Comparison of ENCODE assay signal across 16 cellular contexts in genomic region chr19:34808566-34808965, GRCh38. TPM values are rescaled to one million over a fixed set of nuclear protein-coding genes. Genes with fewer than 3 reads are reported as not detected.
DNase-seq lines count a peak whose midpoint lies in the region; ATAC-seq and TF ChIP-seq lines count a peak whose summit lies in the region.
"Had no signal": no experiment of that assay in that cellular context is flagged by ENCODE, and none has a peak within 500 bp of the region (broad histone marks: within the 10 kb centered on the region; RNA-seq: fewer than 3 reads in every experiment).

No MANE protein-coding gene starts in this region.

- H3K27ac ChIP-seq in suprapubic skin: no peak overlapping the region
- H3K27ac ChIP-seq in right cardiac atrium (ENCODE audit: low read length): no peak overlapping the region
- H3K27ac ChIP-seq: prostate gland, SK-N-MC, vagina had no signal

- H3K9me3 ChIP-seq in suprapubic skin (peaks cover 7% of the 10 kb centered on the region), right cardiac atrium (ENCODE audit: control insufficient read depth, low read length) (peaks cover 2% of the 10 kb centered on the region)
- H3K9me3 ChIP-seq: prostate gland had no signal

- WGBS in suprapubic skin: 77% methylated on average over 3 of the region's 3 CpGs
- 75% methylated on average over 3 of the region's 3 CpGs for WGBS in right cardiac atrium

- no peak for TF ChIP-seq EP300 in suprapubic skin (IDR thresholded peaks at IDR 0.05)

- no peaks in the 10 kb centered on the region for H3K4me1 ChIP-seq in suprapubic skin
- H3K4me1 ChIP-seq in right cardiac atrium (ENCODE audit: control insufficient read depth, insufficient read depth, low read length): no peaks in the 10 kb centered on the region
- H3K4me1 ChIP-seq: prostate gland, vagina had no signal

- DNase-seq in AG10803 (ENCODE audit: low read depth) (peak; percentile 68), LHCN-M2 (ENCODE audit: low read depth) (peak; percentile 69), cardiac fibroblast (ENCODE audit: low read depth in 2 of 2) (peak; percentile 40 to 85), kidney tubule cell (ENCODE audit: low spot score) (peak; percentile 65), suprapubic skin (ENCODE audit: low spot score in 2 of 2) (no peak), right cardiac atrium (no peak)
- DNase-seq in activated CD8-positive, alpha-beta memory T cell treated with anti-CD3 and anti-CD28 coated beads, Interleukin-2, amount 50 U/mL, for 4 hours: no peak
- DNase-seq: activated naive CD4-positive, alpha-beta T cell treated with anti-CD3 and anti-CD28 coated beads, Interleukin-2, amount 50 U/mL, for 16 hours; cortex of kidney; GOT3; islet precursor cell; NCI-H2171 treated with DMSO at 0.1 percent for 48 hours had no signal

- H3K27me3 ChIP-seq in suprapubic skin (no peaks in the 10 kb centered on the region), right cardiac atrium (ENCODE audit: control insufficient read depth, insufficient read depth) (no peaks in the 10 kb centered on the region)
- H3K27me3 ChIP-seq: vagina had no signal

- TF ChIP-seq POLR2A in suprapubic skin (IDR thresholded peaks at IDR 0.05): no peak

- no peak for TF ChIP-seq CTCF in AG10803 (conservative IDR thresholded peaks at IDR 0.05; ENCODE audit: low read length)
- TF ChIP-seq CTCF in cardiac fibroblast (IDR thresholded peaks at IDR 0.05; ENCODE audit: low read depth, low read length): no peak
- TF ChIP-seq CTCF in suprapubic skin (IDR thresholded peaks at IDR 0.05): no peak

- ATAC-seq in right cardiac atrium (no peak), GM21717 (IDR thresholded peaks at IDR 0.05; ENCODE audit: unreplicated experiment) (no peak)

- H3K36me3 ChIP-seq in suprapubic skin: no peaks in the 10 kb centered on the region
- H3K36me3 ChIP-seq: prostate gland, vagina had no signal

- H3K4me3 ChIP-seq in AG10803 (ENCODE audit: low read length): no peak overlapping the region
- H3K4me3 ChIP-seq in cardiac fibroblast (replicated peaks in 1 of 2; ENCODE audit: low read depth in 2 of 2, low read length in 2 of 2): no peak overlapping the region
- H3K4me3 ChIP-seq in suprapubic skin: no peak overlapping the region
- H3K4me3 ChIP-seq in right cardiac atrium (ENCODE audit: low read length): no peak overlapping the region
- H3K4me3 ChIP-seq: prostate gland, SK-N-MC, vagina had no signal

- intact Hi-C loops in right cardiac atrium (cut with DNase I): no loop called here

RNA-seq across cellular contexts. Expression of gene ZNF599, which starts 35.6 kb away (rescaled TPM):
- total RNA-seq in LHCN-M2 (2014; rRNA removed) (11.9 and 12.2 TPM in 2 replicates), suprapubic skin (10 to 100 TPM in 2 of 4 donors, 1 to 10 TPM in 2; 3.4 to 12.8 (median 9.2) TPM), right cardiac atrium (1 to 10 TPM; 4.0 to 5.8 (median 4.8) TPM)
- 7.4 TPM for polyA plus RNA-seq in LHCN-M2 (2012)
- 4.0 TPM for polyA plus RNA-seq in right cardiac atrium

Comparison
In these comparisons a context has a peak if more than half of its experiments do, and no peak if none do; other contexts are left out.
1. DNase-seq: peak in AG10803 (single experiment), LHCN-M2 (single experiment), cardiac fibroblast (2 of 2) and kidney tubule cell (single experiment); none in activated CD8-positive, alpha-beta memory T cell treated with anti-CD3 and anti-CD28 coated beads, Interleukin-2, amount 50 U/mL, for 4 hours (single experiment), suprapubic skin (0 of 2) and right cardiac atrium (0 of 3).